Comparison of ENCODE assay signal across 15 cellular contexts in the genomic region with DNA sequence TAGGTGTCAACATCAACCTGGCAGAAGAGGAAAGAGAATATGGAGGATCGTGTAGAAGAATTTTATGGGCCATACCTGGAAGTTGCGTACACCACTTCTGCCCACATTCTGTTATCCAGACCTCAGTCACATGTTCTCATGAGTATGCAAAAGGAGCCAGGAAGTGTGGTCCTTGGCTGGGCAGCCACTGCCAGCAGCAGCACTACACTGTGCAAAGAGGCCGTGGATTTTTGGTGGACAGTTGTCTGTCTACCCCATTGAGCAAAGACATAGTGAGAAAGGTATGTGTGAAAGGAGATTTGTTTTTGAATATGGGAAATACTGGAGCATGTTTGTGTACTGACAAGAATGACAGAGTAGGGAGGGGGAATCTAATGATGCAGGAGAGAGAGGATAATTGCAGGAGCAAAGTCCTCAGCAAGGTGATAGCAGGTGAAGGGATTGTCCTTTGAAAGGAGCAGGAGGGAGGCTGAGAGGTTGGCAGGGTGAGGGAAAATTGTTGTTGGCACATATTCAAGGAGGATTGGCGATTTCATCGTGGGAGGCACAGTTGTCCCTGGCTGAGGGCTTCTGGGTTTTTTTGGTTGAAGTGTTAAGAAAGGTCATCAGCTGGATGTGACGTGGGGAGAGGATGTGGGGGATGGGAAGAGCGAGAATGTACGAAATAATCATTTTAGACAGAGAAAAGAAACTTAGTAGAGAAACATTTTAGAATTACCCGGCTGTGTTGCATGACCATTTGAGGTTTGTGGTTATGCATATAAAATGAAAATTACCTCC.
DNase-seq lines count a peak whose midpoint lies in the region; ATAC-seq, FAIRE-seq and TF ChIP-seq lines count a peak whose summit lies in the region.
"Had no signal": no experiment of that assay in that cellular context is flagged by ENCODE, and none has a peak within 500 bp of the region (broad histone marks: within the 10 kb centered on the region; RNA-seq: fewer than 3 reads in every experiment).

No MANE protein-coding gene starts in this region.

- no peak for TF ChIP-seq EP300 in K562 (IDR thresholded peaks at IDR 0.05; ENCODE audit: low read length)

- no peaks in the 10 kb centered on the region for H3K9me1 ChIP-seq in K562 (ENCODE audit: control insufficient read depth, insufficient read depth, low read length)

- intact Hi-C loops in K562 (cut with micrococcal nuclease), result no loop called here
- intact Hi-C loops in upper lobe of right lung (cut with DNase I), result no loop called here

- POLR2A ChIA-PET in K562 (lab: Yijun Ruan, JAX), result interaction anchor here (1.3 kb wide), 1 partner anchor 11 kb away, joined by 3 read pairs; no protein-coding TSS in a partner anchor

- no peak overlapping the region; the same call in 1 of the 2 replicates for H3K4me2 ChIP-seq in K562 (ENCODE audit: insufficient read depth, low read length)
- H3K4me2 ChIP-seq: A549 had no signal

- no peak for TF ChIP-seq RAD21 in K562 (CRISPR knock-in tag; conservative IDR thresholded peaks at IDR 0.05 in 1 of 2, IDR thresholded peaks at IDR 0.05 in 1 of 2)

- CTCF ChIA-PET in K562 (lab: Yijun Ruan, JAX; ENCODE audit: low intra/inter-chr PET ratio), result interaction anchor here (0.7 kb wide), 1 partner anchor 67 kb away, joined by 4 read pairs; no protein-coding TSS in a partner anchor

- no peak overlapping the region for H3K4me3 ChIP-seq in K562
- H3K4me3 ChIP-seq in upper lobe of right lung, result no peak overlapping the region
- H3K4me3 ChIP-seq: A549 had no signal

- in situ Hi-C loops in K562 (cut with MboI), result no loop called here

- H3K36me3 ChIP-seq in K562 (ENCODE audit: control insufficient read depth, insufficient read depth, low read length), result no peaks in the 10 kb centered on the region
- H3K36me3 ChIP-seq in upper lobe of right lung, result no peaks in the 10 kb centered on the region

- DNase-seq in NCI-H510A treated with DMSO at 0.1 percent for 48 hours (lab: John Stamatoyannopoulos, UW) (peak; percentile 19), NCI-H510A (lab: John Stamatoyannopoulos, UW) (no peak), NCI-H1417 (lab: John Stamatoyannopoulos, UW) (peak; percentile 28 to 88 (median 56)), K562 (ENCODE audit: extremely low read depth in 1 of 4, low spot score in 3 of 4) (no peak), upper lobe of right lung (no peak), NCI-H1048 (lab: John Stamatoyannopoulos, UW) (no peak)
- no peak for DNase-seq in activated naive CD4-positive, alpha-beta T cell (lab: John Stamatoyannopoulos, UW)
- DNase-seq: activated T-cell treated with anti-CD3 and anti-CD28 coated beads for 4 hours, amniotic stem cell, DMS 273 treated with DMSO at 0.1 percent for 48 hours, HCEC 1CT, midbrain, NCI-H1092 had no signal

- no peaks in the 10 kb centered on the region for H3K79me2 ChIP-seq in K562 (ENCODE audit: control insufficient read depth, insufficient read depth, low read length)

- H3K4me1 ChIP-seq in K562 (replicated peaks in 1 of 2; ENCODE audit: control insufficient read depth in 2 of 2, insufficient read depth in 2 of 2, low read length in 2 of 2), result no peaks in the 10 kb centered on the region; a peak in 1 of 5 replicates
- H3K4me1 ChIP-seq in upper lobe of right lung, result no peaks in the 10 kb centered on the region

- no peak for TF ChIP-seq POLR2A in K562 (conservative IDR thresholded peaks at IDR 0.05)

- FAIRE-seq in K562 (lab: Jason Lieb, UNC), result no peak
- FAIRE-seq: A549 had no signal

- H3K9ac ChIP-seq in K562 (ENCODE audit: insufficient read depth in 1 of 2, low read depth in 2 of 2, low read length in 2 of 2), result no peak overlapping the region

- H3K27ac ChIP-seq in K562 (ENCODE audit: extremely low read depth, low read depth, low read length) (no peak overlapping the region), upper lobe of right lung (no peak overlapping the region)
- H3K27ac ChIP-seq: A549 had no signal

- no peak overlapping the region for H2AFZ ChIP-seq in K562 (ENCODE audit: low read depth, low read length)

- no peak for TF ChIP-seq CTCF in K562 (IDR thresholded peaks at IDR 0.05 in 2 of 3, conservative IDR thresholded peaks at IDR 0.05 in 1 of 3; ENCODE audit: insufficient read depth in 2 of 3, low read depth in 1 of 3, low read length in 3 of 3)
- no peak for TF ChIP-seq CTCF in upper lobe of right lung (IDR thresholded peaks at IDR 0.05)

- no peak; the same call in 2 of the 3 replicates for ATAC-seq in K562
- peak; percentile 58 for ATAC-seq in upper lobe of right lung
- ATAC-seq in HG03039 (IDR thresholded peaks at IDR 0.05; ENCODE audit: unreplicated experiment), result no peak

- H3K27me3 ChIP-seq in K562 (ENCODE audit: control insufficient read depth in 2 of 2, insufficient read depth in 2 of 2, low read length in 2 of 2) (peaks cover 8 to 11% of the 10 kb centered on the region in 2 experiments; a peak in 3 of 5 replicates), upper lobe of right lung (no peaks in the 10 kb centered on the region)

- WGBS in K562 (ENCODE audit: insufficient coverage, low coverage, missing lambda C conversion rate), result 7% methylated on average over 9 of the region's 9 CpGs

- no peaks in the 10 kb centered on the region; the same call in 1 of the 2 replicates for H3K9me3 ChIP-seq in K562 (replicated peaks; ENCODE audit: control insufficient read depth, insufficient read depth, low read depth, low read length)
- no peaks in the 10 kb centered on the region for H3K9me3 ChIP-seq in upper lobe of right lung

- BruUV-seq in K562 (replicated peaks; lab: Mats Ljungman, UMichigan), result no TSS peak

- H4K20me1 ChIP-seq in K562 (replicated peaks; ENCODE audit: control insufficient read depth, insufficient read depth, low read length), result no peaks in the 10 kb centered on the region

TF ChIP-seq in K562, 482 proteins besides CTCF, POLR2A, EP300 and RAD21 (continues in another document):
- no peak for TF ChIP-seq NKRF (IDR thresholded peaks at IDR 0.05; ENCODE audit: borderline replicate concordance)
- TF ChIP-seq, protein P1, sequence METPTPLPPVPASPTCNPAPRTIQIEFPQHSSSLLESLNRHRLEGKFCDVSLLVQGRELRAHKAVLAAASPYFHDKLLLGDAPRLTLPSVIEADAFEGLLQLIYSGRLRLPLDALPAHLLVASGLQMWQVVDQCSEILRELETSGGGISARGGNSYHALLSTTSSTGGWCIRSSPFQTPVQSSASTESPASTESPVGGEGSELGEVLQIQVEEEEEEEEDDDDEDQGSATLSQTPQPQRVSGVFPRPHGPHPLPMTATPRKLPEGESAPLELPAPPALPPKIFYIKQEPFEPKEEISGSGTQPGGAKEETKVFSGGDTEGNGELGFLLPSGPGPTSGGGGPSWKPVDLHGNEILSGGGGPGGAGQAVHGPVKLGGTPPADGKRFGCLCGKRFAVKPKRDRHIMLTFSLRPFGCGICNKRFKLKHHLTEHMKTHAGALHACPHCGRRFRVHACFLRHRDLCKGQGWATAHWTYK (CRISPR knock-in tag; IDR thresholded peaks at IDR 0.05), result no peak
- no peak for TF ChIP-seq PYGO2 (tag; IDR thresholded peaks at IDR 0.05)
- no peak for TF ChIP-seq SREBF1 (IDR thresholded peaks at IDR 0.05; ENCODE audit: borderline replicate concordance, low read depth, low read length)
- TF ChIP-seq ZBTB11 (CRISPR knock-in tag; IDR thresholded peaks at IDR 0.05), result no peak
- TF ChIP-seq BRF1 (IDR thresholded peaks at IDR 0.05; ENCODE audit: borderline replicate concordance, extremely low read depth, insufficient read length), result no peak
- no peak for TF ChIP-seq ZNF717 (CRISPR knock-in tag; IDR thresholded peaks at IDR 0.05)
- TF ChIP-seq ATF1 (CRISPR knock-in tag; IDR thresholded peaks at IDR 0.05), result no peak
- TF ChIP-seq ATF1 (tag; IDR thresholded peaks at IDR 0.05), result peak; percentile 40
- TF ChIP-seq ZNF586 (CRISPR knock-in tag; conservative IDR thresholded peaks at IDR 0.05), result no peak
- no peak for TF ChIP-seq NR2C2 (CRISPR knock-in tag; IDR thresholded peaks at IDR 0.05)
- TF ChIP-seq NR2C2 (tag; IDR thresholded peaks at IDR 0.05), result no peak
- TF ChIP-seq CREM (IDR thresholded peaks at IDR 0.05; ENCODE audit: low read depth), result 0 out of 2 replicates have a peak, but pooled peaks have one; percentile 8

Comparison
In these comparisons a context has a peak if more than half of its experiments do, and no peak if none do; other contexts are left out.
1. DNase-seq: peak in NCI-H510A treated with DMSO at 0.1 percent for 48 hours (single experiment) and NCI-H1417 (3 of 3); none in NCI-H510A (single experiment), K562 (0 of 4), upper lobe of right lung (single experiment), activated naive CD4-positive, alpha-beta T cell (0 of 4) and NCI-H1048 (single experiment).